In the genomic region with DNA sequence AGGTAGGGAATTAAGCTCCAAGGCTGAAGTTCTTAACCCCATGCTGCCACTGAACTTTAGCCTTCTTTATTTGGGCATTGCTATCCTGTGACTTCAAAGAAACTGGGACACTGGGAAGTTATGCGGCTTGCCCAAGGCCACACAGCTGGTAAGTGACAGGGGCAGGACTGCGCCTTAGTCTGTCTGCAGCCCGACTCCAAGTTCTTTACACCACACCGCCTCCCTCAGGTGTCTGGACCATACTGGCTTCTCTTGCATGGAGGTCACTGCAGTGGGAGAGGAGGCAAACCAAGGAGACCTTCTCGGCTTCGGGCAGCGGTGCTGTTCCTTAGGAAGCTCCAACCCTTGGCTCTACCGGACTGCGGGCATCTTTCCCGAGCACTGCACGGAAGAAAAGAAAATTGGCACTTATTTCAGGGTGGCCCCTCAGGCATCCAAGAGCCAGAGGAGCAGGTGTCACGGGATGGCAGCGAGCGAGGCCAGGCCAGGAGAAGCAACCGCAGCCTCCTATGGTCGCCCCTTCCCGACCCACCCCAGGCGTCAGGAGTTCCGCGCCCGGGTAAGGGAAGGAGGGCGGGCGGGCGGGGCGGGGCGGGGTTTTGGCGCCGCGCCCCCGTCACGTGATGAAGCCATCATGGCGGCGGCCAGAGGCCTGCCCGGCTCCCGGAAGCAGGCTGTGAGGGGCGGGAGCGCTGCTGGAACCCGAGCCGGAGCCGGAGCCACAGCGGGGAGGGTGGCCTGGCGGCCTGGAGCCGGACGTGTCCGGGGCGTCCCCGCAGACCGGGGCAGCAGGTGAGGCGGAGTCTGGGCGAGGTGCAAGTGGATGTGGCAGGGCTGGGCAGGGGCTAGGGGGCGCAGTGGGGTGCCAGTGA, we compare ENCODE assay signal across 1 cellular context.
A peak's percentile ranks its signal among the peaks of the same experiment; 100 is the strongest.
TF ChIP-seq lines count a peak whose summit lies in the region.

No MANE protein-coding gene starts in this region.

TF ChIP-seq in GM23338, 12 proteins besides CTCF, POLR2A, EP300 and RAD21:
- TF ChIP-seq NANOG (IDR thresholded peaks at IDR 0.05; ENCODE audit: borderline replicate concordance) (no peak), POLR2AphosphoS5 (IDR thresholded peaks at IDR 0.05; ENCODE audit: low read depth) (peak; percentile 71)
